Comparison of ENCODE assay signal across 18 cellular contexts in genomic region chr18:416928-417327, GRCh38.
DNase-seq lines count a peak whose midpoint lies in the region; ATAC-seq and TF ChIP-seq lines count a peak whose summit lies in the region.
"Had no signal": no experiment of that assay in that cellular context is flagged by ENCODE, and none has a peak within 500 bp of the region (broad histone marks: within the 10 kb centered on the region; RNA-seq: fewer than 3 reads in every experiment).

No MANE protein-coding gene starts in this region.

- H3K9me3 ChIP-seq in left ventricle myocardium inferior (replicated peaks) (peaks cover 3% of the 10 kb centered on the region), gastroesophageal sphincter (no peaks in the 10 kb centered on the region)
- no peaks in the 10 kb centered on the region for H3K9me3 ChIP-seq in CD8-positive, alpha-beta memory T cell (ENCODE audit: low read length)
- H3K9me3 ChIP-seq: BE2C, Caco-2 had no signal

- H3K27me3 Mint-ChIP-seq in CD8-positive, alpha-beta memory T cell, result peaks cover 1 to 16% of the 10 kb centered on the region in 2 donors
- H3K27me3 Mint-ChIP-seq in WTC11 (ENCODE audit: low read depth), result no peaks in the 10 kb centered on the region; the same call in 1 of the 2 replicates
- H3K27me3 Mint-ChIP-seq: CD4-positive, CD25-positive, alpha-beta regulatory T cell had no signal

- ATAC-seq in Right ventricle myocardium inferior (no peak), gastroesophageal sphincter (no peak), WTC11 (no peak)

- 54 to 83% methylated on average over 1 of the region's 1 CpG for WGBS in gastroesophageal sphincter (ENCODE audit: low coverage in 1 of 2), 2 donors

- H3K4me3 ChIP-seq in left ventricle myocardium inferior, result no peak overlapping the region
- H3K4me3 ChIP-seq in gastroesophageal sphincter, result no peak overlapping the region
- H3K4me3 ChIP-seq in CD8-positive, alpha-beta memory T cell (ENCODE audit: low read length), result no peak overlapping the region

- no peak for TF ChIP-seq POLR2A in gastroesophageal sphincter (IDR thresholded peaks at IDR 0.05)

- TF ChIP-seq EP300 in gastroesophageal sphincter (IDR thresholded peaks at IDR 0.05), result no peak

- H3K4me1 ChIP-seq in left ventricle myocardium inferior (peaks cover 9% of the 10 kb centered on the region), gastroesophageal sphincter (peaks cover 0 to 51% (median 7%) of the 10 kb centered on the region in 3 donors)
- no peaks in the 10 kb centered on the region for H3K4me1 ChIP-seq in CD8-positive, alpha-beta memory T cell (ENCODE audit: insufficient read depth, low read length)

- no peaks in the 10 kb centered on the region for H3K9me3 Mint-ChIP-seq in CD8-positive, alpha-beta memory T cell
- 0 out of 2 replicates have a peak, but pooled peaks cover 5% of the 10 kb centered on the region for H3K9me3 Mint-ChIP-seq in WTC11
- H3K9me3 Mint-ChIP-seq: H9 had no signal

- no peak overlapping the region for H3K4me3 Mint-ChIP-seq in CD8-positive, alpha-beta memory T cell
- H3K4me3 Mint-ChIP-seq in WTC11, result no peak overlapping the region
- H3K4me3 Mint-ChIP-seq: CD4-positive, CD25-positive, alpha-beta regulatory T cell; H9 had no signal

- no peaks in the 10 kb centered on the region for H3K36me3 ChIP-seq in left ventricle myocardium inferior
- no peaks in the 10 kb centered on the region for H3K36me3 ChIP-seq in gastroesophageal sphincter
- no peaks in the 10 kb centered on the region for H3K36me3 ChIP-seq in CD8-positive, alpha-beta memory T cell (ENCODE audit: insufficient read depth, low read length)
- H3K36me3 ChIP-seq: BE2C had no signal

- CTCF ChIA-PET in CD8-positive, alpha-beta memory T cell (lab: Charles Lee), result no interaction called here
- CTCF ChIA-PET in WTC11 (lab: Charles Lee), result no interaction called here

- no peak for TF ChIP-seq CTCF in left ventricle myocardium inferior (IDR thresholded peaks at IDR 0.05; ENCODE audit: borderline replicate concordance)
- no peak for TF ChIP-seq CTCF in gastroesophageal sphincter (IDR thresholded peaks at IDR 0.05)
- no peak for TF ChIP-seq CTCF in WTC11 (IDR thresholded peaks at IDR 0.05)

- no peak for DNase-seq in left ventricle myocardium inferior
- no peak for DNase-seq in Right ventricle myocardium inferior (ENCODE audit: missing footprints)
- peak; percentile 45 for DNase-seq in NCI-H226
- DNase-seq in SIG-M5 treated with dmso at 0.1 percent for 504 hours (lab: John Stamatoyannopoulos, UW; ENCODE audit: unreplicated experiment), result no peak
- DNase-seq in CD8-positive, alpha-beta memory T cell, result no peak
- no peak for DNase-seq in WTC11 (ENCODE audit: low spot score)
- no peak for DNase-seq in NCI-H1694 treated with DMSO at 0.1 percent for 48 hours (lab: John Stamatoyannopoulos, UW)
- DNase-seq: BE2C; Caco-2; CD4-positive, CD25-positive, alpha-beta regulatory T cell; DMS153; H9; NCI-H1105; NCI-H2081 treated with DMSO at 0.1 percent for 48 hours; NCI-H510A; OCI-M1; SHP77 treated with DMSO at 0.1 percent for 48 hours had no signal

- POLR2A ChIA-PET in CD8-positive, alpha-beta memory T cell (lab: Charles Lee), result no interaction called here
- POLR2A ChIA-PET in WTC11 (lab: Charles Lee), result no interaction called here

- H3K4me1 Mint-ChIP-seq in CD8-positive, alpha-beta memory T cell, result no peaks in the 10 kb centered on the region
- H3K4me1 Mint-ChIP-seq in WTC11, result peaks cover 18% of the 10 kb centered on the region
- H3K4me1 Mint-ChIP-seq: CD4-positive, CD25-positive, alpha-beta regulatory T cell had no signal

- peak overlapping the region; percentile 22 for H3K27ac ChIP-seq in left ventricle myocardium inferior (replicated peaks)
- H3K27ac ChIP-seq in gastroesophageal sphincter, result peak overlapping the region in 3 of 4 donors; percentile 44 to 65 (median 47)
- H3K27ac ChIP-seq in CD8-positive, alpha-beta memory T cell (ENCODE audit: low read depth, low read length), result no peak overlapping the region

- intact Hi-C loops in left ventricle myocardium inferior (cut with micrococcal nuclease) (no loop called here), Right ventricle myocardium inferior (cut with DNase I) (no loop called here)

- no peaks in the 10 kb centered on the region for H3K36me3 Mint-ChIP-seq in CD8-positive, alpha-beta memory T cell
- H3K36me3 Mint-ChIP-seq in WTC11, result no peaks in the 10 kb centered on the region
- H3K36me3 Mint-ChIP-seq: CD4-positive, CD25-positive, alpha-beta regulatory T cell had no signal

- H3K27me3 ChIP-seq in left ventricle myocardium inferior (ENCODE audit: low read depth), result no peaks in the 10 kb centered on the region
- H3K27me3 ChIP-seq in gastroesophageal sphincter, result no peaks in the 10 kb centered on the region
- H3K27me3 ChIP-seq in CD8-positive, alpha-beta memory T cell (ENCODE audit: insufficient read depth, low read length, poor library complexity, severe bottlenecking), result no peaks in the 10 kb centered on the region
- H3K27me3 ChIP-seq: BE2C had no signal

- no peak overlapping the region for H3K27ac Mint-ChIP-seq in CD8-positive, alpha-beta memory T cell
- no peak overlapping the region for H3K27ac Mint-ChIP-seq in WTC11
- H3K27ac Mint-ChIP-seq: CD4-positive, CD25-positive, alpha-beta regulatory T cell; H9 had no signal

TF ChIP-seq in WTC11, 78 proteins besides CTCF, POLR2A, EP300 and RAD21:
- TF ChIP-seq ZNF138 (CRISPR knock-in tag; conservative IDR thresholded peaks at IDR 0.05) (no peak), ZNF263 (CRISPR knock-in tag; IDR thresholded peaks at IDR 0.05; ENCODE audit: low read depth) (no peak), USF2 (CRISPR knock-in tag; IDR thresholded peaks at IDR 0.05) (no peak), ESRRA (CRISPR knock-in tag; IDR thresholded peaks at IDR 0.05; ENCODE audit: borderline replicate concordance) (no peak), USF1 (CRISPR knock-in tag; IDR thresholded peaks at IDR 0.05) (no peak), SOX15 (CRISPR knock-in tag; IDR thresholded peaks at IDR 0.05) (no peak), MYBL2 (CRISPR knock-in tag; IDR thresholded peaks at IDR 0.05) (no peak), HMGXB4 (CRISPR knock-in tag; IDR thresholded peaks at IDR 0.05) (no peak), KAT7 (CRISPR knock-in tag; IDR thresholded peaks at IDR 0.05; ENCODE audit: borderline replicate concordance) (no peak)
